Comparison of ENCODE assay signal across 9 cellular contexts in genomic region chr9:127966416-127967150, GRCh38. TPM values are rescaled to one million over a fixed set of nuclear protein-coding genes. Genes with fewer than 3 reads are reported as not detected.
DNase-seq lines count a peak whose midpoint lies in the region; ATAC-seq, FAIRE-seq and TF ChIP-seq lines count a peak whose summit lies in the region.
"Had no signal": no experiment of that assay in that cellular context is flagged by ENCODE, and none has a peak within 500 bp of the region (broad histone marks: within the 10 kb centered on the region; RNA-seq: fewer than 3 reads in every experiment).

No MANE protein-coding gene starts in this region.

- H2AFZ ChIP-seq in keratinocyte (ENCODE audit: control insufficient read depth, low read length), result no peak overlapping the region

- no peaks in the 10 kb centered on the region for H4K20me1 ChIP-seq in keratinocyte (ENCODE audit: control insufficient read depth, extremely low read depth, insufficient read depth, low read length)

- H3K27me3 ChIP-seq in keratinocyte (ENCODE audit: control insufficient read depth, extremely low read depth, insufficient read depth, low read length), result no peaks in the 10 kb centered on the region

- H3K9ac ChIP-seq in keratinocyte (ENCODE audit: control insufficient read depth, extremely low read depth, insufficient read depth, low read length), result no peak overlapping the region

- H3K4me2 ChIP-seq in keratinocyte (ENCODE audit: control insufficient read depth, extremely low read depth, insufficient read depth, low read depth, low read length), result no peak overlapping the region

- no peaks in the 10 kb centered on the region for H3K9me3 ChIP-seq in T-helper 17 cell (ENCODE audit: control insufficient read depth, low read length, poor library complexity, severe bottlenecking)
- H3K9me3 ChIP-seq in keratinocyte (ENCODE audit: control insufficient read depth, low read depth, low read length), result no peaks in the 10 kb centered on the region

- peaks cover 0 to 2% of the 10 kb centered on the region in 2 experiments for H3K36me3 ChIP-seq in keratinocyte (ENCODE audit: control insufficient read depth in 2 of 2, extremely low read depth in 1 of 2, insufficient read depth in 2 of 2, low read length in 2 of 2)

- FAIRE-seq in keratinocyte (lab: Jason Lieb, UNC), result no peak
- FAIRE-seq: GM19239 had no signal

- peak overlapping the region; percentile 82 for H3K27ac Mint-ChIP-seq in activated CD4-positive, alpha-beta T cell treated with anti-CD3 and anti-CD28 coated beads, Interleukin-2, amount 10 ng/mL, durations not matched to agents 7 days and 5 days
- H3K27ac Mint-ChIP-seq in T-helper 17 cell, result peak overlapping the region; percentile 99

- H3K36me3 Mint-ChIP-seq in activated CD4-positive, alpha-beta T cell treated with anti-CD3 and anti-CD28 coated beads, Interleukin-2, amount 10 ng/mL, durations not matched to agents 7 days and 5 days (ENCODE audit: low read depth), result peaks cover 81% of the 10 kb centered on the region
- H3K36me3 Mint-ChIP-seq in T-helper 17 cell (ENCODE audit: low read depth), result peaks cover 3% of the 10 kb centered on the region

- H3K27ac ChIP-seq in keratinocyte (ENCODE audit: control insufficient read depth, insufficient read depth, low read length), result peak overlapping the region; percentile 79

- DNase-seq in activated CD4-positive, alpha-beta T cell treated with anti-CD3 and anti-CD28 coated beads, Interleukin-2, amount 10 ng/mL, durations not matched to agents 7 days and 5 days, result no peak
- DNase-seq in activated CD4-positive, alpha-beta T cell treated with anti-CD3 and anti-CD28 coated beads for 48 hours, result no peak
- DNase-seq in T-helper 17 cell (no peak), keratinocyte (ENCODE audit: low read depth, low spot score) (no peak), superior temporal gyrus (ENCODE audit: extremely low spot score) (peak; percentile 26)
- no peak for DNase-seq in stimulated activated naive CD4-positive, alpha-beta T cell treated with Interleukin-2 at 50 U/mL for 16 hours (lab: John Stamatoyannopoulos, UW)

- ATAC-seq in T-helper 17 cell, result no peak
- ATAC-seq in HG03108 (IDR thresholded peaks at IDR 0.05; ENCODE audit: unreplicated experiment), result no peak
- ATAC-seq in HG03469 (IDR thresholded peaks at IDR 0.05; ENCODE audit: unreplicated experiment), result no peak

- H3K4me1 Mint-ChIP-seq in activated CD4-positive, alpha-beta T cell treated with anti-CD3 and anti-CD28 coated beads, Interleukin-2, amount 10 ng/mL, durations not matched to agents 7 days and 5 days, result peaks cover 97% of the 10 kb centered on the region
- H3K4me1 Mint-ChIP-seq in T-helper 17 cell, result peaks cover 85% of the 10 kb centered on the region

- H3K4me1 ChIP-seq in keratinocyte (ENCODE audit: control insufficient read depth, extremely low read depth, insufficient read depth, low read length), result peaks cover 61% of the 10 kb centered on the region

- peaks cover 8% of the 10 kb centered on the region for H3K79me2 ChIP-seq in keratinocyte (ENCODE audit: control insufficient read depth, insufficient read depth, low read length)

- dilution Hi-C loops in keratinocyte (cut with MboI; ENCODE audit: extremely low pct_ligation_motif_present, low sequenced_read_pairs), result no loop called here

- no peak overlapping the region for H3K4me3 ChIP-seq in keratinocyte (ENCODE audit: control insufficient read depth in 2 of 3, extremely low read depth in 1 of 3, insufficient read depth in 2 of 3, low read depth in 1 of 3, low read length in 3 of 3)

- H3K27me3 Mint-ChIP-seq in activated CD4-positive, alpha-beta T cell treated with anti-CD3 and anti-CD28 coated beads, Interleukin-2, amount 10 ng/mL, durations not matched to agents 7 days and 5 days, result no peaks in the 10 kb centered on the region
- H3K27me3 Mint-ChIP-seq in T-helper 17 cell, result no peaks in the 10 kb centered on the region

- CTCF ChIA-PET in activated CD4-positive, alpha-beta T cell treated with anti-CD3 and anti-CD28 coated beads, Interleukin-2, amount 10 ng/mL, durations not matched to agents 7 days and 5 days (lab: Charles Lee), result interaction anchor here (1.1 to 2.5 kb wide), 5 partner anchors 11 to 70 kb away, joined by 3 to 15 read pairs (median 5); no protein-coding TSS in a partner anchor

- POLR2A ChIA-PET in activated CD4-positive, alpha-beta T cell treated with anti-CD3 and anti-CD28 coated beads, Interleukin-2, amount 10 ng/mL, durations not matched to agents 7 days and 5 days (lab: Charles Lee), result no interaction called here

- H3K4me3 Mint-ChIP-seq in activated CD4-positive, alpha-beta T cell treated with anti-CD3 and anti-CD28 coated beads, Interleukin-2, amount 10 ng/mL, durations not matched to agents 7 days and 5 days, result peak overlapping the region; percentile 98
- peak overlapping the region; percentile 85 for H3K4me3 Mint-ChIP-seq in T-helper 17 cell

- no peak for TF ChIP-seq CTCF in keratinocyte (optimal IDR thresholded peaks at IDR 0.05 in 1 of 3, IDR thresholded peaks at IDR 0.05 in 1 of 3, conservative IDR thresholded peaks at IDR 0.05 in 1 of 3; ENCODE audit: extremely low read depth in 1 of 3, insufficient read depth in 2 of 3, low read length in 3 of 3)

- H3K9me1 ChIP-seq in keratinocyte (ENCODE audit: control insufficient read depth, extremely low read depth, insufficient read depth, low read length), result no peaks in the 10 kb centered on the region

- H3K9me3 Mint-ChIP-seq in activated CD4-positive, alpha-beta T cell treated with anti-CD3 and anti-CD28 coated beads, Interleukin-2, amount 10 ng/mL, durations not matched to agents 7 days and 5 days, result no peaks in the 10 kb centered on the region

RNA-seq across cellular contexts. Expression of gene EEIG1, which starts 14.2 kb away (rescaled TPM):
- total RNA-seq in activated CD4-positive, alpha-beta T cell treated with anti-CD3 and anti-CD28 coated beads, Interleukin-2, amount 10 ng/mL, durations not matched to agents 7 days and 5 days, result 100 to 1,000 TPM; 412 to 477 TPM
- total RNA-seq in T-helper 17 cell, result 100 to 1,000 TPM; 254 to 268 TPM
- 3.7 to 8.6 TPM (median 7.0 TPM) in 3 replicates for polyA plus RNA-seq in keratinocyte
- 7.3 TPM for polyA plus RNA-seq in keratinocyte (2011; ENCODE audit: low read depth)
- 6.1 and 15.3 TPM in 2 replicates for polyA plus RNA-seq in keratinocyte (2011; cell fraction: cytosol; rRNA removed)
- 14.2 and 16.9 TPM in 2 replicates for polyA plus RNA-seq in keratinocyte (2011; cell fraction: nucleus; rRNA removed)
- 11.2 and 32.3 TPM in 2 replicates for polyA plus RNA-seq in keratinocyte (2012; ENCODE audit: low replicate concordance)
- 4.9 to 22.6 TPM (median 11.4 TPM) in 3 replicates for polyA minus RNA-seq in keratinocyte
- polyA minus RNA-seq in keratinocyte (2011; cell fraction: cytosol; rRNA and poly(A)+ RNA removed), result 5.0 TPM
- polyA minus RNA-seq in keratinocyte (2011; cell fraction: nucleus; rRNA and poly(A)+ RNA removed), result 3.8 and 8.9 TPM in 2 replicates

RNA-seq across cellular contexts. Expression of gene DPM2, which starts 28.9 kb away (rescaled TPM):
- 10 to 100 TPM; 79.9 to 80.4 TPM for total RNA-seq in activated CD4-positive, alpha-beta T cell treated with anti-CD3 and anti-CD28 coated beads, Interleukin-2, amount 10 ng/mL, durations not matched to agents 7 days and 5 days
- total RNA-seq in T-helper 17 cell, result 10 to 100 TPM; 23.3 to 26.2 TPM
- 31.1 to 35.4 TPM (median 34.7 TPM) in 3 replicates for polyA plus RNA-seq in keratinocyte
- polyA plus RNA-seq in keratinocyte (2011; ENCODE audit: low read depth), result 4.3 TPM
- polyA plus RNA-seq in keratinocyte (2011; cell fraction: cytosol; rRNA removed), result 30.4 and 34.1 TPM in 2 replicates
- polyA plus RNA-seq in keratinocyte (2011; cell fraction: nucleus; rRNA removed), result 31.3 and 35.3 TPM in 2 replicates
- 30.8 and 33.4 TPM in 2 replicates for polyA plus RNA-seq in keratinocyte (2012; ENCODE audit: low replicate concordance)
- polyA minus RNA-seq in keratinocyte, result 30.5 to 46.0 TPM (median 35.2 TPM) in 3 replicates
- polyA minus RNA-seq in keratinocyte (2011; cell fraction: cytosol; rRNA and poly(A)+ RNA removed), result 42.6 TPM
- 9.5 and 11.2 TPM in 2 replicates for polyA minus RNA-seq in keratinocyte (2011; cell fraction: nucleus; rRNA and poly(A)+ RNA removed)

RNA-seq across cellular contexts. Expression of gene PIP5KL1, which starts 36.0 kb away (rescaled TPM):
- 1 to 10 TPM; 2.5 to 4.1 TPM for total RNA-seq in activated CD4-positive, alpha-beta T cell treated with anti-CD3 and anti-CD28 coated beads, Interleukin-2, amount 10 ng/mL, durations not matched to agents 7 days and 5 days
- 1 to 10 TPM; 2.1 to 2.3 TPM for total RNA-seq in T-helper 17 cell
- 2.4 to 5.2 TPM (median 4.4 TPM) in 3 replicates for polyA plus RNA-seq in keratinocyte
- 2.0 TPM for polyA plus RNA-seq in keratinocyte (2011; ENCODE audit: low read depth)
- polyA plus RNA-seq in keratinocyte (2011; cell fraction: cytosol; rRNA removed), result 1.1 and 2.7 TPM in 2 replicates
- 9.0 and 9.9 TPM in 2 replicates for polyA plus RNA-seq in keratinocyte (2011; cell fraction: nucleus; rRNA removed)
- 3.0 and 4.5 TPM in 2 replicates for polyA plus RNA-seq in keratinocyte (2012; ENCODE audit: low replicate concordance)
- 0.76 to 2.2 TPM (median 0.83 TPM) in 3 replicates for polyA minus RNA-seq in keratinocyte
- 4.4 TPM for polyA minus RNA-seq in keratinocyte (2011; cell fraction: cytosol; rRNA and poly(A)+ RNA removed)
- polyA minus RNA-seq in keratinocyte (2011; cell fraction: nucleus; rRNA and poly(A)+ RNA removed), result 3.0 and 3.1 TPM in 2 replicates

RNA-seq across cellular contexts. Expression of gene ST6GALNAC4, which starts 49.7 kb away (rescaled TPM):
- 10 to 100 TPM; 16.8 to 22.4 TPM for total RNA-seq in activated CD4-positive, alpha-beta T cell treated with anti-CD3 and anti-CD28 coated beads, Interleukin-2, amount 10 ng/mL, durations not matched to agents 7 days and 5 days
- 10 to 100 TPM; 18.5 to 22.1 TPM for total RNA-seq in T-helper 17 cell
- 5.8 to 10.8 TPM (median 8.9 TPM) in 3 replicates for polyA plus RNA-seq in keratinocyte
- polyA plus RNA-seq in keratinocyte (2011; ENCODE audit: low read depth), result 2.5 TPM
- polyA plus RNA-seq in keratinocyte (2011; cell fraction: cytosol; rRNA removed), result 5.6 and 14.0 TPM in 2 replicates
- 4.1 and 8.4 TPM in 2 replicates for polyA plus RNA-seq in keratinocyte (2011; cell fraction: nucleus; rRNA removed)
- 3.2 and 11.6 TPM in 2 replicates for polyA plus RNA-seq in keratinocyte (2012; ENCODE audit: low replicate concordance)
- 9.4 to 13.1 TPM (median 11.6 TPM) in 3 replicates for polyA minus RNA-seq in keratinocyte
- 47.4 TPM for polyA minus RNA-seq in keratinocyte (2011; cell fraction: cytosol; rRNA and poly(A)+ RNA removed)
- polyA minus RNA-seq in keratinocyte (2011; cell fraction: nucleus; rRNA and poly(A)+ RNA removed), result 5.1 and 6.7 TPM in 2 replicates
